ENCODE assay signal across 1 cellular context in the genomic region with DNA sequence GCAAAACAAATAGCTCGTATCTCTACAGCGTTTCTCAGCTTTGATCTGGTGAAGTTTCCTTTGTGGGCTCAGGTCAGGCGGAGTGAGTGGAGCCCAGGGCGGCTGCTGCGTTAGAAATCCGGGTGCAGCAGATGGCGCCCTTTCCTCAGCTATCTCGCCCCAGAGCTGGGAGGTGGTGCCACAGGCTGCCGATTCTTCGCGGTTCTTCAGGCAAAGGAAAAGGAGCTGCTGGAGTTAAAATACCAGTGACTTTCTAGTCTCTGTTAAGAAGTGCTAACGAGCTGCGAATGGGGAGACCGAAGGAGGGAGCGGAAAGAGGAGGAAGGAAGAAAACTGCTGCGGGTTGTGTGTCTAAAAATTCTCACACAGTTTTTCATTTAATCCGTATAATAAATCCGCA.
TF ChIP-seq lines count a peak whose summit lies in the region.

No MANE protein-coding gene starts in this region.

TF ChIP-seq in K562, 482 proteins besides CTCF, POLR2A, EP300 and RAD21 (continued from another document):
- TF ChIP-seq, protein P1, sequence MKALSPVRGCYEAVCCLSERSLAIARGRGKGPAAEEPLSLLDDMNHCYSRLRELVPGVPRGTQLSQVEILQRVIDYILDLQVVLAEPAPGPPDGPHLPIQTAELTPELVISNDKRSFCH (CRISPR knock-in tag; IDR thresholded peaks at IDR 0.05) = no peak
- TF ChIP-seq, protein P1 (tag; IDR thresholded peaks at IDR 0.05) = no peak
- TF ChIP-seq, protein P2, sequence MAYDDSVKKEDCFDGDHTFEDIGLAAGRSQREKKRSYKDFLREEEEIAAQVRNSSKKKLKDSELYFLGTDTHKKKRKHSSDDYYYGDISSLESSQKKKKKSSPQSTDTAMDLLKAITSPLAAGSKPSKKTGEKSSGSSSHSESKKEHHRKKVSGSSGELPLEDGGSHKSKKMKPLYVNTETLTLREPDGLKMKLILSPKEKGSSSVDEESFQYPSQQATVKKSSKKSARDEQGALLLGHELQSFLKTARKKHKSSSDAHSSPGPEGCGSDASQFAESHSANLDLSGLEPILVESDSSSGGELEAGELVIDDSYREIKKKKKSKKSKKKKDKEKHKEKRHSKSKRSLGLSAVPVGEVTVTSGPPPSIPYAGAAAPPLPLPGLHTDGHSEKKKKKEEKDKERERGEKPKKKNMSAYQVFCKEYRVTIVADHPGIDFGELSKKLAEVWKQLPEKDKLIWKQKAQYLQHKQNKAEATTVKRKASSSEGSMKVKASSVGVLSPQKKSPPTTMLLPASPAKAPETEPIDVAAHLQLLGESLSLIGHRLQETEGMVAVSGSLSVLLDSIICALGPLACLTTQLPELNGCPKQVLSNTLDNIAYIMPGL (CRISPR knock-in tag; IDR thresholded peaks at IDR 0.05) = no peak
- TF ChIP-seq SMAD1 (IDR thresholded peaks at IDR 0.05; ENCODE audit: low read depth, low read length, partially characterized antibody) = no peak
- TF ChIP-seq, protein P3, sequence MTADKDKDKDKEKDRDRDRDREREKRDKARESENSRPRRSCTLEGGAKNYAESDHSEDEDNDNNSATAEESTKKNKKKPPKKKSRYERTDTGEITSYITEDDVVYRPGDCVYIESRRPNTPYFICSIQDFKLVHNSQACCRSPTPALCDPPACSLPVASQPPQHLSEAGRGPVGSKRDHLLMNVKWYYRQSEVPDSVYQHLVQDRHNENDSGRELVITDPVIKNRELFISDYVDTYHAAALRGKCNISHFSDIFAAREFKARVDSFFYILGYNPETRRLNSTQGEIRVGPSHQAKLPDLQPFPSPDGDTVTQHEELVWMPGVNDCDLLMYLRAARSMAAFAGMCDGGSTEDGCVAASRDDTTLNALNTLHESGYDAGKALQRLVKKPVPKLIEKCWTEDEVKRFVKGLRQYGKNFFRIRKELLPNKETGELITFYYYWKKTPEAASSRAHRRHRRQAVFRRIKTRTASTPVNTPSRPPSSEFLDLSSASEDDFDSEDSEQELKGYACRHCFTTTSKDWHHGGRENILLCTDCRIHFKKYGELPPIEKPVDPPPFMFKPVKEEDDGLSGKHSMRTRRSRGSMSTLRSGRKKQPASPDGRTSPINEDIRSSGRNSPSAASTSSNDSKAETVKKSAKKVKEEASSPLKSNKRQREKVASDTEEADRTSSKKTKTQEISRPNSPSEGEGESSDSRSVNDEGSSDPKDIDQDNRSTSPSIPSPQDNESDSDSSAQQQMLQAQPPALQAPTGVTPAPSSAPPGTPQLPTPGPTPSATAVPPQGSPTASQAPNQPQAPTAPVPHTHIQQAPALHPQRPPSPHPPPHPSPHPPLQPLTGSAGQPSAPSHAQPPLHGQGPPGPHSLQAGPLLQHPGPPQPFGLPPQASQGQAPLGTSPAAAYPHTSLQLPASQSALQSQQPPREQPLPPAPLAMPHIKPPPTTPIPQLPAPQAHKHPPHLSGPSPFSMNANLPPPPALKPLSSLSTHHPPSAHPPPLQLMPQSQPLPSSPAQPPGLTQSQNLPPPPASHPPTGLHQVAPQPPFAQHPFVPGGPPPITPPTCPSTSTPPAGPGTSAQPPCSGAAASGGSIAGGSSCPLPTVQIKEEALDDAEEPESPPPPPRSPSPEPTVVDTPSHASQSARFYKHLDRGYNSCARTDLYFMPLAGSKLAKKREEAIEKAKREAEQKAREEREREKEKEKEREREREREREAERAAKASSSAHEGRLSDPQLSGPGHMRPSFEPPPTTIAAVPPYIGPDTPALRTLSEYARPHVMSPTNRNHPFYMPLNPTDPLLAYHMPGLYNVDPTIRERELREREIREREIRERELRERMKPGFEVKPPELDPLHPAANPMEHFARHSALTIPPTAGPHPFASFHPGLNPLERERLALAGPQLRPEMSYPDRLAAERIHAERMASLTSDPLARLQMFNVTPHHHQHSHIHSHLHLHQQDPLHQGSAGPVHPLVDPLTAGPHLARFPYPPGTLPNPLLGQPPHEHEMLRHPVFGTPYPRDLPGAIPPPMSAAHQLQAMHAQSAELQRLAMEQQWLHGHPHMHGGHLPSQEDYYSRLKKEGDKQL (CRISPR knock-in tag; IDR thresholded peaks at IDR 0.05; ENCODE audit: borderline replicate concordance) = no peak
- TF ChIP-seq BCOR (IDR thresholded peaks at IDR 0.05) = no peak
- TF ChIP-seq SMC3 (conservative IDR thresholded peaks at IDR 0.05; ENCODE audit: insufficient read depth, low read depth, low read length) = peak; percentile 80
- peak; percentile 42; the same call in 1 of the 2 replicates for TF ChIP-seq RB1 (IDR thresholded peaks at IDR 0.05; ENCODE audit: low read depth)
- TF ChIP-seq STAG1 (CRISPR knock-in tag; IDR thresholded peaks at IDR 0.05; ENCODE audit: borderline replicate concordance) = peak; percentile 55; the same call in 1 of the 2 replicates
- TF ChIP-seq, protein P4, sequence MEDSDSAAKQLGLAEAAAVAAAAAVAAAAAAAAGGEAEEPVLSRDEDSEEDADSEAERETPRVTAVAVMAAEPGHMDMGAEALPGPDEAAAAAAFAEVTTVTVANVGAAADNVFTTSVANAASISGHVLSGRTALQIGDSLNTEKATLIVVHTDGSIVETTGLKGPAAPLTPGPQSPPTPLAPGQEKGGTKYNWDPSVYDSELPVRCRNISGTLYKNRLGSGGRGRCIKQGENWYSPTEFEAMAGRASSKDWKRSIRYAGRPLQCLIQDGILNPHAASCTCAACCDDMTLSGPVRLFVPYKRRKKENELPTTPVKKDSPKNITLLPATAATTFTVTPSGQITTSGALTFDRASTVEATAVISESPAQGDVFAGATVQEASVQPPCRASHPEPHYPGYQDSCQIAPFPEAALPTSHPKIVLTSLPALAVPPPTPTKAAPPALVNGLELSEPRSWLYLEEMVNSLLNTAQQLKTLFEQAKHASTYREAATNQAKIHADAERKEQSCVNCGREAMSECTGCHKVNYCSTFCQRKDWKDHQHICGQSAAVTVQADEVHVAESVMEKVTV (CRISPR knock-in tag; IDR thresholded peaks at IDR 0.05) = peak; percentile 79
- TF ChIP-seq MAZ (CRISPR knock-in tag; conservative IDR thresholded peaks at IDR 0.05 in 1 of 2, IDR thresholded peaks at IDR 0.05 in 1 of 2) = peak in 1 of 2 experiments; percentile 44; a peak in 1 of 4 replicates
- TF ChIP-seq, protein P5, sequence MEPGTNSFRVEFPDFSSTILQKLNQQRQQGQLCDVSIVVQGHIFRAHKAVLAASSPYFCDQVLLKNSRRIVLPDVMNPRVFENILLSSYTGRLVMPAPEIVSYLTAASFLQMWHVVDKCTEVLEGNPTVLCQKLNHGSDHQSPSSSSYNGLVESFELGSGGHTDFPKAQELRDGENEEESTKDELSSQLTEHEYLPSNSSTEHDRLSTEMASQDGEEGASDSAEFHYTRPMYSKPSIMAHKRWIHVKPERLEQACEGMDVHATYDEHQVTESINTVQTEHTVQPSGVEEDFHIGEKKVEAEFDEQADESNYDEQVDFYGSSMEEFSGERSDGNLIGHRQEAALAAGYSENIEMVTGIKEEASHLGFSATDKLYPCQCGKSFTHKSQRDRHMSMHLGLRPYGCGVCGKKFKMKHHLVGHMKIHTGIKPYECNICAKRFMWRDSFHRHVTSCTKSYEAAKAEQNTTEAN (CRISPR knock-in tag; IDR thresholded peaks at IDR 0.05) = no peak
- TF ChIP-seq, protein P6, sequence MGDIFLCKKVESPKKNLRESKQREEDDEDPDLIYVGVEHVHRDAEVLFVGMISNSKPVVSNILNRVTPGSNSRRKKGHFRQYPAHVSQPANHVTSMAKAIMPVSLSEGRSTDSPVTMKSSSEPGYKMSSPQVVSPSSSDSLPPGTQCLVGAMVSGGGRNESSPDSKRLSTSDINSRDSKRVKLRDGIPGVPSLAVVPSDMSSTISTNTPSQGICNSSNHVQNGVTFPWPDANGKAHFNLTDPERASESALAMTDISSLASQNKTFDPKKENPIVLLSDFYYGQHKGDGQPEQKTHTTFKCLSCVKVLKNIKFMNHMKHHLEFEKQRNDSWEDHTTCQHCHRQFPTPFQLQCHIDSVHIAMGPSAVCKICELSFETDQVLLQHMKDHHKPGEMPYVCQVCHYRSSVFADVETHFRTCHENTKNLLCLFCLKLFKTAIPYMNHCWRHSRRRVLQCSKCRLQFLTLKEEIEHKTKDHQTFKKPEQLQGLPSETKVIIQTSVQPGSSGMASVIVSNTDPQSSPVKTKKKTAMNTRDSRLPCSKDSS (IDR thresholded peaks at IDR 0.05; ENCODE audit: low read depth, partially characterized antibody) = no peak
